18 cellular contexts compared by ENCODE assay signal in genomic region chr20:19367591-19367990, GRCh38.
A peak's percentile ranks its signal among the peaks of the same experiment; 100 is the strongest.
DNase-seq lines count a peak whose midpoint lies in the region; TF ChIP-seq lines count a peak whose summit lies in the region.
"Had no signal": no experiment of that assay in that cellular context is flagged by ENCODE, and none has a peak within 500 bp of the region (broad histone marks: within the 10 kb centered on the region; RNA-seq: fewer than 3 reads in every experiment).

No MANE protein-coding gene starts in this region.

- intact Hi-C loops in esophagus muscularis mucosa (cut with DNase I) (no loop called here), prostate gland (cut with DNase I) (no loop called here)

- H3K4me1 Mint-ChIP-seq in nephron, result peaks cover 46% of the 10 kb centered on the region
- H3K4me1 Mint-ChIP-seq: B cell had no signal

- H3K4me1 ChIP-seq in esophagus muscularis mucosa (peaks cover 0 to 17% (median 6%) of the 10 kb centered on the region in 4 donors), prostate gland (replicated peaks) (no peaks in the 10 kb centered on the region)
- H3K4me1 ChIP-seq: A549; BLaER1 treated with 17β-estradiol and CSF1 and Interleukin-3, amounts not matched to agents 10 nM and 100 nM; Caco-2 had no signal

- H3K27ac ChIP-seq in esophagus muscularis mucosa (replicated peaks in 1 of 4) (no peak overlapping the region), prostate gland (no peak overlapping the region)
- H3K27ac ChIP-seq: 22Rv1; A549; BLaER1 treated with 17β-estradiol and CSF1 and Interleukin-3, amounts not matched to agents 10 nM and 100 nM; C4-2B had no signal

- H3K27me3 ChIP-seq in esophagus muscularis mucosa, result no peaks in the 10 kb centered on the region
- H3K27me3 ChIP-seq in prostate gland (replicated peaks; ENCODE audit: insufficient read depth), result no peaks in the 10 kb centered on the region
- H3K27me3 ChIP-seq: BLaER1 treated with 17β-estradiol and CSF1 and Interleukin-3, amounts not matched to agents 10 nM and 100 nM had no signal

- H3K27ac Mint-ChIP-seq in nephron, result peak overlapping the region in 2 of 3 experiments; percentile 25 to 74
- H3K27ac Mint-ChIP-seq: B cell; CD4-positive, alpha-beta T cell; CD8-positive, alpha-beta T cell had no signal

- no peak for TF ChIP-seq CTCF in esophagus muscularis mucosa (IDR thresholded peaks at IDR 0.05)
- no peak for TF ChIP-seq CTCF in nephron (IDR thresholded peaks at IDR 0.05; ENCODE audit: unreplicated experiment in 3 of 3)
- TF ChIP-seq CTCF in prostate gland (IDR thresholded peaks at IDR 0.05), result no peak

- no peak for TF ChIP-seq EP300 in esophagus muscularis mucosa (IDR thresholded peaks at IDR 0.05)

- H3K9me3 Mint-ChIP-seq in nephron, result no peaks in the 10 kb centered on the region
- H3K9me3 Mint-ChIP-seq: CD4-positive, alpha-beta T cell; CD8-positive, alpha-beta T cell had no signal

- DNase-seq in esophagus muscularis mucosa (ENCODE audit: extremely low spot score) (peak; percentile 17), ureter (ENCODE audit: low spot score) (peak; percentile 15), NCI-H1105 treated with DMSO at 0.1 percent for 48 hours (lab: John Stamatoyannopoulos, UW) (no peak), prostate gland (ENCODE audit: low spot score) (no peak), T1000 (lab: John Stamatoyannopoulos, UW) (no peak)
- DNase-seq: AML-193; Caco-2; Calu3; CD4-positive, alpha-beta T cell; CD8-positive, alpha-beta T cell; DMS79 treated with DMSO at 0.1 percent for 48 hours; GF-D8 had no signal

- H3K9me3 ChIP-seq in esophagus muscularis mucosa (no peaks in the 10 kb centered on the region), prostate gland (no peaks in the 10 kb centered on the region)
- H3K9me3 ChIP-seq: A549; BLaER1 treated with 17β-estradiol and CSF1 and Interleukin-3, amounts not matched to agents 10 nM and 100 nM; Caco-2 had no signal

- peaks cover 4% of the 10 kb centered on the region for H3K27me3 Mint-ChIP-seq in nephron (ENCODE audit: low read depth)
- H3K27me3 Mint-ChIP-seq: CD4-positive, alpha-beta T cell had no signal

- TF ChIP-seq POLR2A in esophagus muscularis mucosa (IDR thresholded peaks at IDR 0.05; ENCODE audit: low read depth) (no peak), prostate gland (IDR thresholded peaks at IDR 0.05) (no peak)

- H3K36me3 ChIP-seq in esophagus muscularis mucosa (no peaks in the 10 kb centered on the region), prostate gland (no peaks in the 10 kb centered on the region)
- H3K36me3 ChIP-seq: BLaER1 treated with 17β-estradiol and CSF1 and Interleukin-3, amounts not matched to agents 10 nM and 100 nM had no signal

- H3K4me3 Mint-ChIP-seq in nephron, result no peak overlapping the region
- H3K4me3 Mint-ChIP-seq: B cell; CD4-positive, alpha-beta T cell; CD8-positive, alpha-beta T cell had no signal

- H3K4me3 ChIP-seq in esophagus muscularis mucosa (no peak overlapping the region), prostate gland (no peak overlapping the region)
- H3K4me3 ChIP-seq: A549; BLaER1 treated with 17β-estradiol and CSF1 and Interleukin-3, amounts not matched to agents 10 nM and 100 nM had no signal

- WGBS in esophagus muscularis mucosa, result 67% methylated on average over 2 of the region's 2 CpGs
- 79% methylated on average over 2 of the region's 2 CpGs for WGBS in prostate gland

- no peaks in the 10 kb centered on the region for H3K36me3 Mint-ChIP-seq in nephron (ENCODE audit: low read depth)
- H3K36me3 Mint-ChIP-seq: CD8-positive, alpha-beta T cell had no signal

Comparison
In these comparisons a context has a peak if more than half of its experiments do, and no peak if none do; other contexts are left out.
1. DNase-seq: peak in esophagus muscularis mucosa (single experiment) and ureter (single experiment); none in NCI-H1105 treated with DMSO at 0.1 percent for 48 hours (single experiment), prostate gland (single experiment) and T1000 (single experiment).